ENCODE assay signal across 9 cellular contexts in the genomic region with DNA sequence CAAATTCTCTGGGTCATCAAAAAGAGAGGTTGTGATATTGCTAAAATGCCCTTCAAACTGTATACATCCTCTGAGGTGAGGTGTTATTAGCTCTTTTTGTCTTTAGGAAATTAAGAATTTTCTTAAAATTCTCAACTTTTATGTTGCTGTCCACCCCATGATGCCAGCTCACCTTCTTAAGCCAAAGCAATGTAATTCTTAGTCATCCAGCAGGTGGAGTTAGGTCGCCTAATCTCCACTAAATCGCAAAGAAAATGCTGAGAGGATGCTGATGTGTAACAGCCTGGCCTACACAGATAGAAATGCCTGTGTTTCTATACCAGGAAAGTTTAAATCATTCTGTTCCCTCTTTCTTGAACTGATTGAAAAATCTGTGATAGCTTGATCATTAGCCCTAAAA.
DNase-seq lines count a peak whose midpoint lies in the region; ATAC-seq and TF ChIP-seq lines count a peak whose summit lies in the region.
"Had no signal": no experiment of that assay in that cellular context is flagged by ENCODE, and none has a peak within 500 bp of the region (broad histone marks: within the 10 kb centered on the region; RNA-seq: fewer than 3 reads in every experiment).

No MANE protein-coding gene starts in this region.

- H3K4me1 ChIP-seq in adrenal gland (replicated peaks in 1 of 2) (no peaks in the 10 kb centered on the region), psoas muscle (no peaks in the 10 kb centered on the region)

- H3K36me3 Mint-ChIP-seq in natural killer cell treated with Interleukin-12 subunit alpha and Interleukin-12 subunit beta and Interleukin-15 and Interleukin-18, amount 100 ng/mL, for 72 hours = no peaks in the 10 kb centered on the region

- ATAC-seq in GM18517 (IDR thresholded peaks at IDR 0.05; ENCODE audit: unreplicated experiment) (peak; percentile 98), HG02884 (IDR thresholded peaks at IDR 0.05; ENCODE audit: unreplicated experiment) (peak; percentile 95), psoas muscle (no peak)
- no peak for ATAC-seq in natural killer cell treated with Interleukin-12 subunit alpha and Interleukin-12 subunit beta and Interleukin-15 and Interleukin-18, amount 100 ng/mL, for 72 hours

- TF ChIP-seq CTCF in adrenal gland (IDR thresholded peaks at IDR 0.05) (peak; percentile 14 to 52 (median 38)), psoas muscle (IDR thresholded peaks at IDR 0.05) (no peak)

- 32 to 44% (median 40%) methylated on average over 2 of the region's 2 CpGs for WGBS in adrenal gland, 4 donors
- WGBS in psoas muscle, 3 donors = 18 to 31% (median 28%) methylated on average over 2 of the region's 2 CpGs

- H3K4me3 Mint-ChIP-seq in natural killer cell treated with Interleukin-12 subunit alpha and Interleukin-12 subunit beta and Interleukin-15 and Interleukin-18, amount 100 ng/mL, for 72 hours = no peak overlapping the region

- H3K4me3 ChIP-seq in adrenal gland = no peak overlapping the region
- no peak overlapping the region for H3K4me3 ChIP-seq in psoas muscle

- no peaks in the 10 kb centered on the region for H3K4me1 Mint-ChIP-seq in natural killer cell treated with Interleukin-12 subunit alpha and Interleukin-12 subunit beta and Interleukin-15 and Interleukin-18, amount 100 ng/mL, for 72 hours (ENCODE audit: low read depth in 2 of 2)

- H3K27ac ChIP-seq in adrenal gland (no peak overlapping the region), psoas muscle (no peak overlapping the region)

- intact Hi-C loops in adrenal gland (cut with DNase I) (no loop called here), psoas muscle (cut with DNase I) (no loop called here)

- no peaks in the 10 kb centered on the region for H3K27me3 Mint-ChIP-seq in natural killer cell treated with Interleukin-12 subunit alpha and Interleukin-12 subunit beta and Interleukin-15 and Interleukin-18, amount 100 ng/mL, for 72 hours

- peaks cover 3% of the 10 kb centered on the region for H3K9me3 Mint-ChIP-seq in natural killer cell treated with Interleukin-12 subunit alpha and Interleukin-12 subunit beta and Interleukin-15 and Interleukin-18, amount 100 ng/mL, for 72 hours

- DNase-seq in Ammon's horn (ENCODE audit: low spot score) = peak; percentile 54
- peak; percentile 55 for DNase-seq in NCI-H1694 treated with DMSO at 0.1 percent for 48 hours (lab: John Stamatoyannopoulos, UW)
- DNase-seq in adrenal gland = peak in 1 of 7 donors; percentile 6
- peak; percentile 76 for DNase-seq in left kidney (ENCODE audit: low read depth, low spot score)
- no peak for DNase-seq in natural killer cell treated with Interleukin-12 subunit alpha and Interleukin-12 subunit beta and Interleukin-15 and Interleukin-18, amount 100 ng/mL, for 72 hours (ENCODE audit: low spot score)
- DNase-seq in psoas muscle = no peak
- DNase-seq: left cardiac atrium had no signal

- no peak for TF ChIP-seq POLR2A in adrenal gland (IDR thresholded peaks at IDR 0.05)

- H3K9me3 ChIP-seq in adrenal gland (replicated peaks in 1 of 3) (peaks cover 0 to 2% (median 0%) of the 10 kb centered on the region in 3 donors), psoas muscle (no peaks in the 10 kb centered on the region)

- no peaks in the 10 kb centered on the region for H3K36me3 ChIP-seq in adrenal gland (replicated peaks in 1 of 2)
- H3K36me3 ChIP-seq in psoas muscle (ENCODE audit: insufficient read depth in 1 of 2, low read depth in 1 of 2) = no peaks in the 10 kb centered on the region

- no peak overlapping the region for H3K27ac Mint-ChIP-seq in natural killer cell treated with Interleukin-12 subunit alpha and Interleukin-12 subunit beta and Interleukin-15 and Interleukin-18, amount 100 ng/mL, for 72 hours

- no peaks in the 10 kb centered on the region for H3K27me3 ChIP-seq in adrenal gland
- H3K27me3 ChIP-seq in psoas muscle (ENCODE audit: insufficient read depth in 3 of 3, low read length in 2 of 3) = no peaks in the 10 kb centered on the region

Comparison
In these comparisons a context has a peak if more than half of its experiments do, and no peak if none do; other contexts are left out.
1. DNase-seq: peak in Ammon's horn (single experiment), NCI-H1694 treated with DMSO at 0.1 percent for 48 hours (single experiment) and left kidney (single experiment); none in natural killer cell treated with Interleukin-12 subunit alpha and Interleukin-12 subunit beta and Interleukin-15 and Interleukin-18, amount 100 ng/mL, for 72 hours (single experiment) and psoas muscle (0 of 2).
2. ATAC-seq: peak in GM18517 (single experiment) and HG02884 (single experiment); none in natural killer cell treated with Interleukin-12 subunit alpha and Interleukin-12 subunit beta and Interleukin-15 and Interleukin-18, amount 100 ng/mL, for 72 hours (0 of 2) and psoas muscle (0 of 4).